In genomic region chr4:56234098-56234497, GRCh38 we compare ENCODE assay signal across 30 cellular contexts.
"Had no signal": no experiment of that assay in that cellular context is flagged by ENCODE, and none has a peak within 500 bp of the region (broad histone marks: within the 10 kb centered on the region; RNA-seq: fewer than 3 reads in every experiment).

No MANE protein-coding gene starts in this region.

- H3K79me2 ChIP-seq: parathyroid adenoma had no signal

- H3K4me1 Mint-ChIP-seq: stimulated activated naive CD8-positive, alpha-beta T cell treated with anti-CD3 and anti-CD28 coated beads, Interleukin-15, amount 100 ng/mL, for 72 hours had no signal

- DNase-seq: naive thymus-derived CD8-positive, alpha-beta T cell; occipital lobe; ovary; posterior cingulate gyrus; psoas muscle; right cardiac atrium; right lobe of liver; sigmoid colon; spleen; stimulated activated CD4-positive, alpha-beta T cell treated with anti-CD3 and anti-CD28 coated beads, Interleukin-12 subunit alpha, Interleukin-12 subunit beta, amount 100 ng/mL, for 4 hours; stimulated activated CD4-positive, alpha-beta T cell treated with anti-CD3 and anti-CD28 coated beads, Interleukin-1b, Interleukin-23, amount 100 ng/mL, for 48 hours; stimulated activated CD4-positive, alpha-beta T cell treated with anti-CD3 and anti-CD28 coated beads, Interleukin-4, amount 100 ng/mL, for 1 hour; stimulated activated CD4-positive, alpha-beta T cell treated with anti-CD3 and anti-CD28 coated beads, Interleukin-4, amount 100 ng/mL, for 4 hours; stimulated activated CD8-positive, alpha-beta memory T cell treated with anti-CD3 and anti-CD28 coated beads, Interleukin-4, amount 100 ng/mL, for 48 hours; stimulated activated naive CD4-positive, alpha-beta T cell; stimulated activated naive CD8-positive, alpha-beta T cell treated with anti-CD3 and anti-CD28 coated beads, Interleukin-15, amount 100 ng/mL, for 72 hours; stimulated activated naive CD8-positive, alpha-beta T cell treated with anti-CD3 and anti-CD28 coated beads, Interleukin-15, Interleukin-2, amounts not matched to agents 100 U/mL and 50 U/mL, for 24 hours; substantia nigra; thyroid gland; trophoblast cell; upper lobe of left lung had no signal

- H3K27ac ChIP-seq: neural progenitor cell, ovary, parathyroid adenoma, psoas muscle, right lobe of liver, sigmoid colon, spleen, thoracic aorta, thyroid gland, tibial nerve, upper lobe of left lung, vagina had no signal

- H3K27me3 Mint-ChIP-seq: progenitor cell of endocrine pancreas; stimulated activated memory B cell treated with anti-CD40 and anti-IgM and Interleukin-4, amounts not matched to agents 10 μg/mL and 1 μg/mL and 100 μg/mL, for 72 hours had no signal

- H3K4me2 ChIP-seq: neural progenitor cell, smooth muscle cell had no signal

- H3K4me3 Mint-ChIP-seq: naive thymus-derived CD8-positive, alpha-beta T cell; nephron; neural progenitor cell; stimulated activated memory B cell treated with anti-CD40 and anti-IgM and Interleukin-4, amounts not matched to agents 10 μg/mL and 1 μg/mL and 100 μg/mL, for 72 hours; stimulated activated naive CD8-positive, alpha-beta T cell treated with anti-CD3 and anti-CD28 coated beads, Interleukin-15, amount 100 ng/mL, for 72 hours had no signal

- ATAC-seq: naive thymus-derived CD8-positive, alpha-beta T cell; psoas muscle; right cardiac atrium; right lobe of liver; stimulated activated memory B cell treated with anti-CD40 and anti-IgM and Interleukin-4, amounts not matched to agents 10 μg/mL and 1 μg/mL and 100 μg/mL, for 72 hours; stimulated activated naive CD8-positive, alpha-beta T cell treated with anti-CD3 and anti-CD28 coated beads, Interleukin-15, amount 100 ng/mL, for 72 hours; stimulated activated naive CD8-positive, alpha-beta T cell treated with anti-CD3 and anti-CD28 coated beads, Interleukin-15, Interleukin-2, amounts not matched to agents 100 U/mL and 50 U/mL, for 24 hours had no signal

- H3K9me3 Mint-ChIP-seq: neural progenitor cell had no signal

- H3K4me3 ChIP-seq: neural progenitor cell, ovary, psoas muscle, right lobe of liver, sigmoid colon, smooth muscle cell, spleen, thoracic aorta, thyroid gland, tibial nerve, upper lobe of left lung, vagina had no signal

- H3K36me3 Mint-ChIP-seq: stimulated activated memory B cell treated with anti-CD40 and anti-IgM and Interleukin-4, amounts not matched to agents 10 μg/mL and 1 μg/mL and 100 μg/mL, for 72 hours had no signal

- H3K36me3 ChIP-seq: neural progenitor cell, ovary, right lobe of liver, sigmoid colon, spleen, thoracic aorta, thyroid gland, tibial nerve, upper lobe of left lung, vagina had no signal

- H3K9me3 ChIP-seq: ovary, psoas muscle, right lobe of liver, thoracic aorta, thyroid gland, upper lobe of left lung, vagina had no signal

- H3K27me3 ChIP-seq: neural progenitor cell, ovary, right lobe of liver, sigmoid colon, spleen, thyroid gland, tibial nerve, upper lobe of left lung, vagina had no signal

- H3K9ac ChIP-seq: neural progenitor cell, parathyroid adenoma had no signal

- H3K27ac Mint-ChIP-seq: naive thymus-derived CD8-positive, alpha-beta T cell; nephron; neural progenitor cell; progenitor cell of endocrine pancreas; stimulated activated memory B cell treated with anti-CD40 and anti-IgM and Interleukin-4, amounts not matched to agents 10 μg/mL and 1 μg/mL and 100 μg/mL, for 72 hours; stimulated activated naive CD8-positive, alpha-beta T cell treated with anti-CD3 and anti-CD28 coated beads, Interleukin-15, amount 100 ng/mL, for 72 hours had no signal

- H3K4me1 ChIP-seq: parathyroid adenoma, psoas muscle, right lobe of liver, sigmoid colon, spleen, thyroid gland, tibial nerve, upper lobe of left lung, vagina had no signal

- H2AFZ ChIP-seq: neural progenitor cell, parathyroid adenoma had no signal
